In genomic region chr15:98127612-98128011, GRCh38 we compare ENCODE assay signal across 19 cellular contexts.
DNase-seq lines count a peak whose midpoint lies in the region; ATAC-seq lines count a peak whose summit lies in the region.
"Had no signal": no experiment of that assay in that cellular context is flagged by ENCODE, and none has a peak within 500 bp of the region (broad histone marks: within the 10 kb centered on the region; RNA-seq: fewer than 3 reads in every experiment).

No MANE protein-coding gene starts in this region.

- DNase-seq in NCI-H748 (lab: John Stamatoyannopoulos, UW; ENCODE audit: unreplicated experiment): peak; percentile 21
- no peak for DNase-seq in NCI-H748 treated with DMSO at 0.1 percent for 48 hours (lab: John Stamatoyannopoulos, UW)
- peak; percentile 13 for DNase-seq in SKM-1 (lab: John Stamatoyannopoulos, UW; ENCODE audit: unreplicated experiment)
- peak; percentile 36 for DNase-seq in iPS-NIHi7 (ENCODE audit: extremely low spot score)
- DNase-seq in GF-D8 (lab: John Stamatoyannopoulos, UW): no peak
- DNase-seq in activated gamma-delta T cell (lab: John Stamatoyannopoulos, UW): no peak
- no peak for DNase-seq in posterior vena cava (ENCODE audit: low spot score)
- DNase-seq: 8988T, DMS79 treated with DMSO at 0.1 percent for 48 hours, HCEC 1CT, KBM-7, NCI-H1436, NCI-H2029 treated with DMSO at 0.1 percent for 48 hours, NCI-H2171, NCI-H526 treated with DMSO at 0.1 percent for 48 hours, SHP77 treated with DMSO at 0.1 percent for 48 hours, SK-N-SH had no signal

- ATAC-seq in HG03520 (IDR thresholded peaks at IDR 0.05; ENCODE audit: unreplicated experiment): no peak
- ATAC-seq: HepG2 had no signal

- intact Hi-C loops in posterior vena cava (cut with DNase I): no loop called here

Comparison
In these comparisons a context has a peak if more than half of its experiments do, and no peak if none do; other contexts are left out.
1. DNase-seq: peak in NCI-H748 (single experiment), SKM-1 (single experiment) and iPS-NIHi7 (single experiment); none in NCI-H748 treated with DMSO at 0.1 percent for 48 hours (single experiment), GF-D8 (single experiment), activated gamma-delta T cell (single experiment) and posterior vena cava (single experiment).